In genomic region chr12:101928556-101928955, GRCh38 we compare ENCODE assay signal across 16 cellular contexts. TPM values are rescaled to one million over a fixed set of nuclear protein-coding genes. Genes with fewer than 3 reads are reported as not detected.
A peak's percentile ranks its signal among the peaks of the same experiment; 100 is the strongest.
DNase-seq lines count a peak whose midpoint lies in the region; ATAC-seq, FAIRE-seq and TF ChIP-seq lines count a peak whose summit lies in the region.
"Had no signal": no experiment of that assay in that cellular context is flagged by ENCODE, and none has a peak within 500 bp of the region (broad histone marks: within the 10 kb centered on the region; RNA-seq: fewer than 3 reads in every experiment).

No MANE protein-coding gene starts in this region.

- TF ChIP-seq CTCF in CD14-positive monocyte (IDR thresholded peaks at IDR 0.05): no peak
- TF ChIP-seq CTCF in sigmoid colon (IDR thresholded peaks at IDR 0.05): no peak

- H3K27me3 ChIP-seq in sigmoid colon: no peaks in the 10 kb centered on the region

- H3K4me1 Mint-ChIP-seq in CD14-positive monocyte (peaks cover 40% of the 10 kb centered on the region), T-helper 17 cell (no peaks in the 10 kb centered on the region)

- no peak for TF ChIP-seq EP300 in sigmoid colon (IDR thresholded peaks at IDR 0.05)

- H3K4me1 ChIP-seq in sigmoid colon: no peaks in the 10 kb centered on the region
- H3K4me1 ChIP-seq: Caco-2 had no signal

- no peak overlapping the region for H3K27ac ChIP-seq in sigmoid colon

- intact Hi-C loops in CD14-positive monocyte (cut with micrococcal nuclease): no loop called here
- intact Hi-C loops in sigmoid colon (cut with DNase I): no loop called here

- H3K27me3 Mint-ChIP-seq in CD14-positive monocyte (ENCODE audit: low read depth in 3 of 3) (peaks cover 0 to 2% (median 0%) of the 10 kb centered on the region in 3 donors), T-helper 17 cell (peaks cover 58% of the 10 kb centered on the region)

- ATAC-seq in T-helper 17 cell (no peak), HG03135 (IDR thresholded peaks at IDR 0.05; ENCODE audit: unreplicated experiment) (no peak), GM21390 (IDR thresholded peaks at IDR 0.05; ENCODE audit: unreplicated experiment) (no peak)
- ATAC-seq: HepG2 had no signal

- 82 to 90% methylated on average over 5 of the region's 5 CpGs for WGBS in sigmoid colon, 2 donors

- TF ChIP-seq POLR2A in sigmoid colon (IDR thresholded peaks at IDR 0.05): no peak

- FAIRE-seq in GM19239 (lab: Jason Lieb, UNC): peak; percentile 74
- FAIRE-seq: H1, HepG2 had no signal

- H3K27ac Mint-ChIP-seq in CD14-positive monocyte: peak overlapping the region; percentile 70 to 95 (median 89)
- peak overlapping the region; percentile 66 for H3K27ac Mint-ChIP-seq in T-helper 17 cell

- H3K4me3 Mint-ChIP-seq in CD14-positive monocyte (peak overlapping the region in 1 of 2 donors; percentile 6), T-helper 17 cell (no peak overlapping the region)

- no peaks in the 10 kb centered on the region for H3K9me3 ChIP-seq in T-helper 17 cell (ENCODE audit: control insufficient read depth, low read length, poor library complexity, severe bottlenecking)
- no peaks in the 10 kb centered on the region for H3K9me3 ChIP-seq in sigmoid colon
- H3K9me3 ChIP-seq: Caco-2 had no signal

- peaks cover 6% of the 10 kb centered on the region in 2 donors for H3K36me3 Mint-ChIP-seq in CD14-positive monocyte
- H3K36me3 Mint-ChIP-seq in T-helper 17 cell (ENCODE audit: low read depth): no peaks in the 10 kb centered on the region

- no peak for DNase-seq in CD14-positive monocyte (ENCODE audit: low spot score)
- DNase-seq in GM19239 (ENCODE audit: insufficient read length, low spot score): no peak
- DNase-seq in T-helper 17 cell: no peak
- DNase-seq in kidney tubule cell (ENCODE audit: low spot score): peak; percentile 27
- no peak for DNase-seq in sigmoid colon
- no peak for DNase-seq in NCI-H446 treated with DMSO at 0.1 percent for 48 hours (lab: John Stamatoyannopoulos, UW)
- DNase-seq: Caco-2; NCI-H1436 treated with DMSO at 0.1 percent for 48 hours; NCI-H2081 treated with DMSO at 0.1 percent for 48 hours; NCI-H2227 treated with DMSO at 0.1 percent for 48 hours; NCI-H69; NK-92 treated with Interleukin-12 subunit alpha and Interleukin-12 subunit beta, amount 100 ng/mL, for 24 hours had no signal

- H3K4me3 ChIP-seq in sigmoid colon: no peak overlapping the region

- peaks cover 8 to 16% (median 13%) of the 10 kb centered on the region in 7 donors for H3K9me3 Mint-ChIP-seq in CD14-positive monocyte

- H3K36me3 ChIP-seq in sigmoid colon: no peaks in the 10 kb centered on the region

RNA-seq across cellular contexts. Expression of gene DRAM1, which starts 51.2 kb away (rescaled TPM):
- 10 to 100 TPM; 43.0 to 49.7 TPM for polyA plus RNA-seq in CD14-positive monocyte
- 1 to 10 TPM; 1.8 to 3.1 TPM for total RNA-seq in T-helper 17 cell
- 10 to 100 TPM; 13.3 to 21.6 (median 18.1) TPM for total RNA-seq in sigmoid colon
- polyA plus RNA-seq in sigmoid colon: 10 to 100 TPM in 2 of 3 donors, 1 to 10 TPM in 1; 4.2 to 15.3 (median 10.9) TPM
